ENCODE assay signal across 1 cellular context in the genomic region with DNA sequence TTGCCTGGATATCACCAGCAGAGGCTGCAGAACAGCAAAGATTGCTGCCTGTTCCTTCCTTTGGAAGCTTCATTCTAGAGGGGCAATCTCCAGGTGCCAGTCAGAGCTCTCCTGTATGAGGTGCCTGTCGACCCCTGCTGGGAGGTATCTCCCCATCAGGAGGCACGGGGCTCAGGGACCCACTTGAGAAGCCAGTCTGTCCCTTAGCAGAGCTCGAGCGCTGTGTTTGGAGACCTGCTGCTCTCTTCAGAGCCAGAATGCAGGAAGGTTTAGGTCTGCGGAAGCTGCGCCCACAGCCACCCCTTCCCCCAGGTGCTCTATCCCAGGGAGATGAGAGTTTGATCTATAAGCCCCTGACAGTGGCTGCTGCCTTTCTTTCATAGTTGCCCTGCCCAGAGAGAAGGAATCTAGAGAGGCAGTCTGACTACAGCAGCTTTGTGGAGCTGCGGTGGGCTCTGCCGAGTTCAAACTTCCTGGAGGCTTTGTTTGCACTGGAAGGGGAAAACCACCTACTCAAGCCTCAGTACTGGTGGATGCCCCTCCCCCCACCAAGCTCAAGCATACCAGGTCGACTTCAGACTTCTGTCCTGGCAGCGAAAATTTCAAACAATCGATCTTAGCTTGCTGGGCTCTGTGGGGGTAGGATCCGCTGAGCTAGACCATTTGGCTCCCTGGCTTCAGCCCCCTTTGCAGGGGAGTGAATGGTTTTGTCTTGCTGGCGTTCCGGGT.
TF ChIP-seq lines count a peak whose summit lies in the region.

No MANE protein-coding gene starts in this region.

TF ChIP-seq in GM23338, 12 proteins besides CTCF, POLR2A, EP300 and RAD21 (continued from another document):
- TF ChIP-seq, protein P1, sequence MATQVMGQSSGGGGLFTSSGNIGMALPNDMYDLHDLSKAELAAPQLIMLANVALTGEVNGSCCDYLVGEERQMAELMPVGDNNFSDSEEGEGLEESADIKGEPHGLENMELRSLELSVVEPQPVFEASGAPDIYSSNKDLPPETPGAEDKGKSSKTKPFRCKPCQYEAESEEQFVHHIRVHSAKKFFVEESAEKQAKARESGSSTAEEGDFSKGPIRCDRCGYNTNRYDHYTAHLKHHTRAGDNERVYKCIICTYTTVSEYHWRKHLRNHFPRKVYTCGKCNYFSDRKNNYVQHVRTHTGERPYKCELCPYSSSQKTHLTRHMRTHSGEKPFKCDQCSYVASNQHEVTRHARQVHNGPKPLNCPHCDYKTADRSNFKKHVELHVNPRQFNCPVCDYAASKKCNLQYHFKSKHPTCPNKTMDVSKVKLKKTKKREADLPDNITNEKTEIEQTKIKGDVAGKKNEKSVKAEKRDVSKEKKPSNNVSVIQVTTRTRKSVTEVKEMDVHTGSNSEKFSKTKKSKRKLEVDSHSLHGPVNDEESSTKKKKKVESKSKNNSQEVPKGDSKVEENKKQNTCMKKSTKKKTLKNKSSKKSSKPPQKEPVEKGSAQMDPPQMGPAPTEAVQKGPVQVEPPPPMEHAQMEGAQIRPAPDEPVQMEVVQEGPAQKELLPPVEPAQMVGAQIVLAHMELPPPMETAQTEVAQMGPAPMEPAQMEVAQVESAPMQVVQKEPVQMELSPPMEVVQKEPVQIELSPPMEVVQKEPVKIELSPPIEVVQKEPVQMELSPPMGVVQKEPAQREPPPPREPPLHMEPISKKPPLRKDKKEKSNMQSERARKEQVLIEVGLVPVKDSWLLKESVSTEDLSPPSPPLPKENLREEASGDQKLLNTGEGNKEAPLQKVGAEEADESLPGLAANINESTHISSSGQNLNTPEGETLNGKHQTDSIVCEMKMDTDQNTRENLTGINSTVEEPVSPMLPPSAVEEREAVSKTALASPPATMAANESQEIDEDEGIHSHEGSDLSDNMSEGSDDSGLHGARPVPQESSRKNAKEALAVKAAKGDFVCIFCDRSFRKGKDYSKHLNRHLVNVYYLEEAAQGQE (IDR thresholded peaks at IDR 0.05; ENCODE audit: unreplicated experiment) = no peak
- TF ChIP-seq, protein P2, sequence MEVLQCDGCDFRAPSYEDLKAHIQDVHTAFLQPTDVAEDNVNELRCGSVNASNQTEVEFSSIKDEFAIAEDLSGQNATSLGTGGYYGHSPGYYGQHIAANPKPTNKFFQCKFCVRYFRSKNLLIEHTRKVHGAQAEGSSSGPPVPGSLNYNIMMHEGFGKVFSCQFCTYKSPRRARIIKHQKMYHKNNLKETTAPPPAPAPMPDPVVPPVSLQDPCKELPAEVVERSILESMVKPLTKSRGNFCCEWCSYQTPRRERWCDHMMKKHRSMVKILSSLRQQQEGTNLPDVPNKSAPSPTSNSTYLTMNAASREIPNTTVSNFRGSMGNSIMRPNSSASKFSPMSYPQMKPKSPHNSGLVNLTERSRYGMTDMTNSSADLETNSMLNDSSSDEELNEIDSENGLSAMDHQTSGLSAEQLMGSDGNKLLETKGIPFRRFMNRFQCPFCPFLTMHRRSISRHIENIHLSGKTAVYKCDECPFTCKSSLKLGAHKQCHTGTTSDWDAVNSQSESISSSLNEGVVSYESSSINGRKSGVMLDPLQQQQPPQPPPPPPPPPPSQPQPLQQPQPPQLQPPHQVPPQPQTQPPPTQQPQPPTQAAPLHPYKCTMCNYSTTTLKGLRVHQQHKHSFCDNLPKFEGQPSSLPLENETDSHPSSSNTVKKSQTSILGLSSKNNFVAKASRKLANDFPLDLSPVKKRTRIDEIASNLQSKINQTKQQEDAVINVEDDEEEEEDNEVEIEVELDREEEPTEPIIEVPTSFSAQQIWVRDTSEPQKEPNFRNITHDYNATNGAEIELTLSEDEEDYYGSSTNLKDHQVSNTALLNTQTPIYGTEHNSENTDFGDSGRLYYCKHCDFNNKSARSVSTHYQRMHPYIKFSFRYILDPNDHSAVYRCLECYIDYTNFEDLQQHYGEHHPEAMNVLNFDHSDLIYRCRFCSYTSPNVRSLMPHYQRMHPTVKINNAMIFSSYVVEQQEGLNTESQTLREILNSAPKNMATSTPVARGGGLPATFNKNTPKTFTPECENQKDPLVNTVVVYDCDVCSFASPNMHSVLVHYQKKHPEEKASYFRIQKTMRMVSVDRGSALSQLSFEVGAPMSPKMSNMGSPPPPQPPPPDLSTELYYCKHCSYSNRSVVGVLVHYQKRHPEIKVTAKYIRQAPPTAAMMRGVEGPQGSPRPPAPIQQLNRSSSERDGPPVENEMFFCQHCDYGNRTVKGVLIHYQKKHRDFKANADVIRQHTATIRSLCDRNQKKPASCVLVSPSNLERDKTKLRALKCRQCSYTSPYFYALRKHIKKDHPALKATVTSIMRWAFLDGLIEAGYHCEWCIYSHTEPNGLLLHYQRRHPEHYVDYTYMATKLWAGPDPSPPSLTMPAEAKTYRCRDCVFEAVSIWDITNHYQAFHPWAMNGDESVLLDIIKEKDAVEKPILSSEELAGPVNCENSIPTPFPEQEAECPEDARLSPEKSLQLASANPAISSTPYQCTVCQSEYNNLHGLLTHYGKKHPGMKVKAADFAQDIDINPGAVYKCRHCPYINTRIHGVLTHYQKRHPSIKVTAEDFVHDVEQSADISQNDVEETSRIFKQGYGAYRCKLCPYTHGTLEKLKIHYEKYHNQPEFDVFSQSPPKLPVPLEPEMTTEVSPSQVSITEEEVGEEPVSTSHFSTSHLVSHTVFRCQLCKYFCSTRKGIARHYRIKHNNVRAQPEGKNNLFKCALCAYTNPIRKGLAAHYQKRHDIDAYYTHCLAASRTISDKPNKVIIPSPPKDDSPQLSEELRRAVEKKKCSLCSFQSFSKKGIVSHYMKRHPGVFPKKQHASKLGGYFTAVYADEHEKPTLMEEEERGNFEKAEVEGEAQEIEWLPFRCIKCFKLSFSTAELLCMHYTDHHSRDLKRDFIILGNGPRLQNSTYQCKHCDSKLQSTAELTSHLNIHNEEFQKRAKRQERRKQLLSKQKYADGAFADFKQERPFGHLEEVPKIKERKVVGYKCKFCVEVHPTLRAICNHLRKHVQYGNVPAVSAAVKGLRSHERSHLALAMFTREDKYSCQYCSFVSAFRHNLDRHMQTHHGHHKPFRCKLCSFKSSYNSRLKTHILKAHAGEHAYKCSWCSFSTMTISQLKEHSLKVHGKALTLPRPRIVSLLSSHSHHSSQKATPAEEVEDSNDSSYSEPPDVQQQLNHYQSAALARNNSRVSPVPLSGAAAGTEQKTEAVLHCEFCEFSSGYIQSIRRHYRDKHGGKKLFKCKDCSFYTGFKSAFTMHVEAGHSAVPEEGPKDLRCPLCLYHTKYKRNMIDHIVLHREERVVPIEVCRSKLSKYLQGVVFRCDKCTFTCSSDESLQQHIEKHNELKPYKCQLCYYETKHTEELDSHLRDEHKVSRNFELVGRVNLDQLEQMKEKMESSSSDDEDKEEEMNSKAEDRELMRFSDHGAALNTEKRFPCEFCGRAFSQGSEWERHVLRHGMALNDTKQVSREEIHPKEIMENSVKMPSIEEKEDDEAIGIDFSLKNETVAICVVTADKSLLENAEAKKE (CRISPR knock-in tag; IDR thresholded peaks at IDR 0.05) = 0 out of 2 replicates have a peak, but pooled peaks have one; percentile 12
TF ChIP-seq in GM23338: peak in this region for 1.
